Comparison of ENCODE assay signal across 8 cellular contexts in the genomic region with DNA sequence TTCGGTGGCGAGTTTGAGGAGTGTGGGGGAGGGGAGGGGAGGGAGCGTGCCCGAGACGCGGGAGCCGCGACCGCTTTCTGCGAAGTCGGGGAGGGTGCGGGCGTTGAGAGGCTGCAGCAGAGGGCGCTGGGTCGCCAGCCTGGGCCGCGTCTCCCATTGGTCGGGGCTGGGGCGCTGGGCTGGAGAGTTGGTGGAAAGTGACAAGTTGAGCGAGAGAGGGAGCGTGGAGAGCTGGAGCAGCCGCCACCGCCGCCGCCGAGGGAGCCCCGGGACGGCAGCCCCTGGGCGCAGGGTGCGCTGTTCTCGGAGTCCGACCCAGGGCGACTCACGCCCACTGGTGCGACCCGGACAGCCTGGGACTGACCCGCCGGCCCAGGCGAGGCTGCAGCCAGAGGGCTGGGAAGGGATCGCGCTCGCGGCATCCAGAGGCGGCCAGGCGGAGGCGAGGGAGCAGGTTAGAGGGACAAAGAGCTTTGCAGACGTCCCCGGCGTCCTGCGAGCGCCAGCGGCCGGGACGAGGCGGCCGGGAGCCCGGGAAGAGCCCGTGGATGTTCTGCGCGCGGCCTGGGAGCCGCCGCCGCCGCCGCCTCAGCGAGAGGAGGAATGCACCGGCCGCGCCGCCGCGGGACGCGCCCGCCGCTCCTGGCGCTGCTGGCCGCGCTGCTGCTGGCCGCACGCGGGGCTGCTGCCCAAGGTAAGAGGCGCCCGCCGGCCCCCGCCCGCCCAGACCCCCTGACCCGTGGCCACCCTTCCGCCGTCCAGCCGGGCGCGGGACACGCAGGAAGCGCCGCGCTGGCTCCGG. TPM values are rescaled to one million over a fixed set of nuclear protein-coding genes. Genes with fewer than 3 reads are reported as not detected.
DNase-seq lines count a peak whose midpoint lies in the region; ATAC-seq and TF ChIP-seq lines count a peak whose summit lies in the region.

A gene (plus strand): TSS at position 203 of the 802 bp plus-strand sequence.

- H3K4me2 ChIP-seq in OCI-LY7 (ENCODE audit: low read length), result peak within 1 kb of the TSS; percentile 62

- no peaks in the 10 kb centered on the region for H3K9me3 ChIP-seq in OCI-LY7 (ENCODE audit: low read length)
- H3K9me3 ChIP-seq in neuron (ENCODE audit: low read length), result no peaks in the 10 kb centered on the region
- H3K9me3 ChIP-seq in thyroid gland, result no peaks in the 10 kb centered on the region

- H3K36me3 ChIP-seq in OCI-LY7 (ENCODE audit: insufficient read depth, low read length) (no peaks in the 10 kb centered on the region), neuron (ENCODE audit: insufficient read depth, low read length) (no peaks in the 10 kb centered on the region), thyroid gland (no peaks in the 10 kb centered on the region)

- peak; percentile 43 for ATAC-seq in GM19324 (IDR thresholded peaks at IDR 0.05; ENCODE audit: low FRiP score, unreplicated experiment)
- ATAC-seq in activated naive CD4-positive, alpha-beta T cell treated with anti-CD3 and anti-CD28 coated beads, Interleukin-2, amount 50 U/mL, for 72 hours, result peak; percentile 88 to 99

- H3K27me3 ChIP-seq in neuron (ENCODE audit: insufficient read depth, low read length) (peaks cover 19% of the 10 kb centered on the region), thyroid gland (no peaks in the 10 kb centered on the region)

- H3K27ac ChIP-seq in OCI-LY7 (ENCODE audit: low read depth, low read length, poor library complexity, severe bottlenecking), result no peak within 1 kb of the TSS
- peak within 1 kb of the TSS in 1 of 3 donors; percentile 51 for H3K27ac ChIP-seq in thyroid gland

- H3K36me3 Mint-ChIP-seq in activated naive CD4-positive, alpha-beta T cell treated with anti-CD3 and anti-CD28 coated beads, Interleukin-2, amount 50 U/mL, for 72 hours, result peaks cover 7 to 12% of the 10 kb centered on the region in 2 donors

- no TSS peak for BruUV-seq in OCI-LY7 (replicated peaks; lab: Mats Ljungman, UMichigan)

- no peaks in the 10 kb centered on the region for H4K20me1 ChIP-seq in OCI-LY7 (ENCODE audit: insufficient read depth, low read length)

- TF ChIP-seq CTCF in OCI-LY7 (conservative IDR thresholded peaks at IDR 0.05; ENCODE audit: low read length), result peak; percentile 70
- TF ChIP-seq CTCF in thyroid gland (IDR thresholded peaks at IDR 0.05), result peak in 5 of 6 experiments; percentile 31 to 71 (median 58)

- DNase-seq in Ammon's horn (ENCODE audit: low spot score), result peak; percentile 92
- peak; percentile 47 for DNase-seq in HS-5 (ENCODE audit: low read depth)
- DNase-seq in OCI-LY7 (ENCODE audit: low spot score), result peak; percentile 73
- peak in 1 of 2 donors; percentile 74 for DNase-seq in activated naive CD4-positive, alpha-beta T cell treated with anti-CD3 and anti-CD28 coated beads, Interleukin-2, amount 50 U/mL, for 72 hours (ENCODE audit: low spot score in 2 of 2)
- no peak for DNase-seq in glomerular endothelial cell (ENCODE audit: extremely low read depth, low read depth, low spot score)
- peak; percentile 80 to 82 for DNase-seq in thyroid gland

- 1% methylated on average over 24 to 45 of the region's 99 CpGs for WGBS in thyroid gland, 2 donors

- POLR2A ChIA-PET in OCI-LY7 (lab: Charles Lee), result interaction anchor here (1.6 kb wide), 1 partner anchor 95 kb away, joined by 4 read pairs; no protein-coding TSS in a partner anchor

- H3K9me2 ChIP-seq in OCI-LY7 (ENCODE audit: insufficient read depth, low read length), result no peaks in the 10 kb centered on the region

- no peak for TF ChIP-seq POLR2A in thyroid gland (IDR thresholded peaks at IDR 0.05)

- H3K9me3 Mint-ChIP-seq in activated naive CD4-positive, alpha-beta T cell treated with anti-CD3 and anti-CD28 coated beads, Interleukin-2, amount 50 U/mL, for 72 hours, result no peaks in the 10 kb centered on the region

- intact Hi-C loops in OCI-LY7 (cut with micrococcal nuclease; ENCODE audit: unreplicated experiment) (loop anchor here (1.0 to 10.0 kb wide), 5 partner anchors 93 to 471 kb away; no protein-coding TSS in a partner anchor), thyroid gland (cut with DNase I) (loop anchor here (10.0 kb wide), 1 partner anchor 361 kb away; no protein-coding TSS in a partner anchor)

- H3K27ac Mint-ChIP-seq in activated naive CD4-positive, alpha-beta T cell treated with anti-CD3 and anti-CD28 coated beads, Interleukin-2, amount 50 U/mL, for 72 hours, result no peak within 1 kb of the TSS

- H3K4me3 ChIP-seq in OCI-LY7 (ENCODE audit: low read depth, low read length, poor library complexity, severe bottlenecking), result peak within 1 kb of the TSS; percentile 67
- peak within 1 kb of the TSS; percentile 60 for H3K4me3 ChIP-seq in neuron (ENCODE audit: low read length)
- H3K4me3 ChIP-seq in thyroid gland (replicated peaks in 1 of 3), result peak within 1 kb of the TSS in 2 of 3 donors; percentile 28 to 38

- CTCF ChIA-PET in OCI-LY7 (lab: Charles Lee; ENCODE audit: unreplicated experiment), result interaction anchor here (0.6 kb wide), 1 partner anchor 328 kb away, joined by 3 read pairs; no protein-coding TSS in a partner anchor

- H3K79me2 ChIP-seq in OCI-LY7 (ENCODE audit: insufficient read depth, low read depth, low read length), result no peaks in the 10 kb centered on the region

- H3K4me1 ChIP-seq in OCI-LY7 (ENCODE audit: insufficient read depth, low read length, poor library complexity, severe bottlenecking) (peaks cover 29% of the 10 kb centered on the region), neuron (ENCODE audit: insufficient read depth, low read length) (peaks cover 18% of the 10 kb centered on the region), thyroid gland (peaks cover 4% of the 10 kb centered on the region in 2 donors)

- H2AFZ ChIP-seq in OCI-LY7 (ENCODE audit: low read length) (peak within 1 kb of the TSS; percentile 51; the same call in 1 of the 2 replicates), neuron (ENCODE audit: low read depth, low read length) (peak within 1 kb of the TSS; percentile 92)

RNA-seq across cellular contexts. Expression of the gene that starts here (rescaled TPM):
- 0.47 and 0.85 TPM in 2 replicates for total RNA-seq in OCI-LY7 (2014; rRNA removed; shearing (Covaris generic))
- total RNA-seq in OCI-LY7 (2022) (1.4 and 2.5 TPM in 2 replicates), glomerular endothelial cell (20.7 and 28.5 TPM in 2 replicates), thyroid gland (1 to 10 TPM in 3 of 4 donors, under 1 TPM in 1; 0.73 to 2.6 (median 1.4) TPM)
- under 1 TPM in 1 of 2 donors, not detected in 1; 0.25 TPM for total RNA-seq in activated naive CD4-positive, alpha-beta T cell treated with anti-CD3 and anti-CD28 coated beads, Interleukin-2, amount 50 U/mL, for 72 hours

Comparison
In these comparisons a context has a peak if more than half of its experiments do, and no peak if none do; other contexts are left out.
1. Peak in ATAC-seq in activated naive CD4-positive, alpha-beta T cell treated with anti-CD3 and anti-CD28 coated beads, Interleukin-2, amount 50 U/mL, for 72 hours; RNA of the gene not detected or under 1 TPM.